11 cellular contexts compared by ENCODE assay signal in the genomic region with DNA sequence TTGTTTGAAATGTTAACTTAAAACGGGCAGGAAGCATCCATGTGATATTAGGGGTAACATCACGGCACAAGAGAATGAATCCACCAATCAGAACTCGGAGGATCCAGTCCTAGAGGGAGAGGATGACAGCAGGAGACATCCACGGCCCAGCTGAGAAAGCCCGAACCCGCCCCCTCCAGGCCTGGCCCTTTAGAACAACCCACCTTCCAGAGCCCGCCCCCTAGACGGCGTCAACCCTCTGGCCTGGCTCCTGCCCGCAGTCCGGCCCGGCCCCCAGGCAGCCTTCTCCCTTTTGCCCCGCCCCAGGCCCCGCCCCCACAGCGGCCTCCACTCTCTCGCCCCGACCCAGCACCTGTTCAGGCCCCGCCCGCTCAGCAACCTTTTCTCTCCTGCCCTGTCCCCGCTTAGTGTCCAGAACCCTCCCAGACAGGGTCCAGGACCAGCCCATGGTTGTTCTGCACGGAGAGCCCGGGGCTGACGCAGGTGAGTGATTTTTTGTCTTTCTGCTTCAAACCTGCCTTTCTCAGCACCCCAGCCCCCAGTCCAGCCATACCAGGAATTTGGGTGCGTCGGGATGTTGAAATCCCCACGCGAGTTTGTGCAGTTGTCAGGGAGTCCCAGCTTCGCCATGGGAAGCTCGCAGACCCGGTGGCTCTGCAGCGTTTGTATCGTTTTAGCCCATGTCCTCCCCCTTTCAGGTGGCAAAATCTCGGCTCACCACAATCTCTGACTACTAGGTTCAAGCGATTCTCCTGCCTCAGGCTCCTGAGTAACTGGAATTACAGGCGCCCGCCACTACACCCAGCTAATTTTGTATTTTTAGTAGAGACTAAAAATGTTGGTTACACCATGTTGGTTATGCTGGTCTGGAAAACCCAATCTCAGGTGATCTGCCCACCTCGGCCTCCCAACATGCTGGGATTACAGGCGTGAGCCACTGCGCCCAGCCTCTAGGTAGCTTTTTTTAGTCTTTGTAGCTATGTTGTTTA. TPM values are rescaled to one million over a fixed set of nuclear protein-coding genes. Genes with fewer than 3 reads are reported as not detected.
A peak's percentile ranks its signal among the peaks of the same experiment; 100 is the strongest.
DNase-seq lines count a peak whose midpoint lies in the region; ATAC-seq and TF ChIP-seq lines count a peak whose summit lies in the region.
"Had no signal": no experiment of that assay in that cellular context is flagged by ENCODE, and none has a peak within 500 bp of the region (broad histone marks: within the 10 kb centered on the region; RNA-seq: fewer than 3 reads in every experiment).

No MANE protein-coding gene starts in this region.

- TF ChIP-seq EP300 in ovary (IDR thresholded peaks at IDR 0.05): no peak

- DNase-seq in GM20000 (ENCODE audit: low spot score) (peak; percentile 15), RKO (ENCODE audit: low spot score) (peak; percentile 79), left ventricle myocardium superior (peak; percentile 79), ovary (peak; percentile 36 to 66 (median 53)), NCI-H1092 (lab: John Stamatoyannopoulos, UW) (no peak), colonic mucosa (no peak)
- no peak for DNase-seq in activated effector memory CD4-positive, alpha-beta T cell treated with anti-CD3 and anti-CD28 coated beads, Interleukin-2, amount 50 U/mL, for 16 hours
- DNase-seq: NCI-H774; stimulated activated naive CD8-positive, alpha-beta T cell treated with anti-CD3 and anti-CD28 coated beads, Interleukin-15, Interleukin-2, amounts not matched to agents 100 U/mL and 50 U/mL, for 24 hours had no signal

- WGBS in ovary, 3 donors: 26 to 36% (median 27%) methylated on average over 36 to 39 of the region's 39 CpGs

- H3K9ac ChIP-seq in colonic mucosa (ENCODE audit: low read depth in 2 of 2, low read length in 2 of 2): no peak overlapping the region

- H3K4me1 ChIP-seq in ovary (ENCODE audit: insufficient read depth) (no peaks in the 10 kb centered on the region), colonic mucosa (peaks cover 5% of the 10 kb centered on the region)

- TF ChIP-seq CTCF in GM20000 (IDR thresholded peaks at IDR 0.05; ENCODE audit: extremely low read depth, missing control alignments): no peak
- no peak for TF ChIP-seq CTCF in ovary (IDR thresholded peaks at IDR 0.05)
- TF ChIP-seq CTCF in colonic mucosa (IDR thresholded peaks at IDR 0.05): no peak

- no peaks in the 10 kb centered on the region for H3K36me3 ChIP-seq in ovary
- peaks cover 9% of the 10 kb centered on the region for H3K36me3 ChIP-seq in colonic mucosa

- no peak for TF ChIP-seq POLR2A in ovary (IDR thresholded peaks at IDR 0.05)

- intact Hi-C loops in left ventricle myocardium superior (cut with micrococcal nuclease) (no loop called here), ovary (cut with DNase I) (no loop called here), colonic mucosa (cut with DNase I) (no loop called here)

- no peak overlapping the region for H3K4me3 ChIP-seq in ovary
- no peak overlapping the region for H3K4me3 ChIP-seq in colonic mucosa
- H3K4me3 ChIP-seq: skin epidermis had no signal

- H3K27ac ChIP-seq in ovary (no peak overlapping the region), colonic mucosa (no peak overlapping the region)
- H3K27ac ChIP-seq: skin epidermis had no signal

- peaks cover 0 to 26% of the 10 kb centered on the region in 2 donors for H3K9me3 ChIP-seq in ovary
- H3K9me3 ChIP-seq in colonic mucosa: peaks cover 19% of the 10 kb centered on the region

- H3K27me3 ChIP-seq in ovary: no peaks in the 10 kb centered on the region
- no peaks in the 10 kb centered on the region for H3K27me3 ChIP-seq in colonic mucosa

- ATAC-seq in left ventricle myocardium superior: peak; percentile 73
- no peak for ATAC-seq in GM18861 (IDR thresholded peaks at IDR 0.05; ENCODE audit: unreplicated experiment)
- ATAC-seq: stimulated activated naive CD8-positive, alpha-beta T cell treated with anti-CD3 and anti-CD28 coated beads, Interleukin-15, Interleukin-2, amounts not matched to agents 100 U/mL and 50 U/mL, for 24 hours had no signal

RNA-seq across cellular contexts. Expression of gene ZNF816, which starts 16.1 kb away (rescaled TPM):
- total RNA-seq in left ventricle myocardium superior (4.4 TPM), ovary (10 to 100 TPM in 4 of 7 donors, 1 to 10 TPM in 3; 3.9 to 15.1 (median 11.5) TPM), colonic mucosa (10 to 100 TPM; 10.8 to 21.4 TPM)
- 1 to 10 TPM; 5.2 to 8.7 TPM for polyA plus RNA-seq in ovary

RNA-seq across cellular contexts. Expression of gene ZNF888, which starts 23.4 kb away (rescaled TPM):
- 1.4 TPM for total RNA-seq in left ventricle myocardium superior
- total RNA-seq in ovary: 1 to 10 TPM; 3.4 to 7.9 (median 4.5) TPM
- 1 to 10 TPM; 2.6 to 3.3 TPM for polyA plus RNA-seq in ovary
- 10 to 100 TPM in 1 of 2 donors, 1 to 10 TPM in 1; 9.5 to 17.0 TPM for total RNA-seq in colonic mucosa

RNA-seq across cellular contexts. Expression of gene ZNF320, which starts 49.2 kb away (rescaled TPM):
- total RNA-seq in left ventricle myocardium superior: 9.3 TPM
- 10 to 100 TPM; 10.7 to 28.5 (median 12.2) TPM for total RNA-seq in ovary
- 10 to 100 TPM in 1 of 2 donors, 1 to 10 TPM in 1; 9.3 to 10.4 TPM for polyA plus RNA-seq in ovary
- 10 to 100 TPM in 1 of 2 donors, 1 to 10 TPM in 1; 4.6 to 21.3 TPM for total RNA-seq in colonic mucosa

Comparison
In these comparisons a context has a peak if more than half of its experiments do, and no peak if none do; other contexts are left out.
1. DNase-seq: peak in GM20000 (single experiment), RKO (single experiment), left ventricle myocardium superior (single experiment) and ovary (5 of 5); none in NCI-H1092 (single experiment), activated effector memory CD4-positive, alpha-beta T cell treated with anti-CD3 and anti-CD28 coated beads, Interleukin-2, amount 50 U/mL, for 16 hours (single experiment) and colonic mucosa (single experiment).